21 cellular contexts compared by ENCODE assay signal in genomic region chr17:71402007-71402406, GRCh38.
"Had no signal": no experiment of that assay in that cellular context is flagged by ENCODE, and none has a peak within 500 bp of the region (broad histone marks: within the 10 kb centered on the region; RNA-seq: fewer than 3 reads in every experiment).

No MANE protein-coding gene starts in this region.

- H3K4me3 ChIP-seq: cardiac muscle cell had no signal

- H3K27me3 Mint-ChIP-seq: activated B cell treated with CpG ODN at 0.5 μM for 24 hours; activated CD4-positive, alpha-beta memory T cell treated with anti-CD3 and anti-CD28 coated beads for 36 hours; activated CD4-positive, alpha-beta T cell treated with anti-CD3 and anti-CD28 coated beads, Interleukin-2, amount 10 ng/mL, durations not matched to agents 7 days and 5 days; T-helper 17 cell had no signal

- ATAC-seq: activated T-cell treated with anti-CD3 and anti-CD28 coated beads, Interleukin-2, amount 50 U/mL, for 4 hours; T-helper 17 cell had no signal

- H3K27me3 ChIP-seq: cardiac muscle cell had no signal

- H3K9me3 Mint-ChIP-seq: activated T-cell treated with anti-CD3 and anti-CD28 coated beads, Interleukin-2, amount 50 U/mL, for 4 hours; brain had no signal

- DNase-seq: activated B cell treated with CpG ODN at 0.5 μM for 24 hours; activated CD4-positive, alpha-beta memory T cell treated with anti-CD3 and anti-CD28 coated beads for 36 hours; activated CD4-positive, alpha-beta T cell treated with anti-CD3 and anti-CD28 coated beads, Interleukin-2, amount 10 ng/mL, durations not matched to agents 7 days and 5 days; activated CD8-positive, alpha-beta memory T cell treated with anti-CD3 and anti-CD28 coated beads for 24 hours; activated gamma-delta T cell; activated naive CD4-positive, alpha-beta T cell treated with anti-CD3 and anti-CD28 coated beads for 36 hours; activated T-cell treated with anti-CD3 and anti-CD28 coated beads, Interleukin-2, amount 50 U/mL, for 4 hours; amygdala; NCI-H1048; NCI-H187 treated with DMSO at 0.1 percent for 48 hours; NCI-H2081 treated with DMSO at 0.1 percent for 48 hours; NCI-H446; NCI-H524; SIG-M5; T-helper 17 cell; T-helper 9 cell had no signal

- FAIRE-seq: astrocyte, TTC549 had no signal

- H3K27ac Mint-ChIP-seq: activated B cell treated with CpG ODN at 0.5 μM for 24 hours; activated CD4-positive, alpha-beta memory T cell treated with anti-CD3 and anti-CD28 coated beads for 36 hours; activated CD4-positive, alpha-beta T cell treated with anti-CD3 and anti-CD28 coated beads, Interleukin-2, amount 10 ng/mL, durations not matched to agents 7 days and 5 days; activated naive CD4-positive, alpha-beta T cell treated with anti-CD3 and anti-CD28 coated beads for 36 hours; activated naive CD8-positive, alpha-beta T cell; T-helper 17 cell had no signal

- H3K36me3 ChIP-seq: cardiac muscle cell had no signal

- H3K36me3 Mint-ChIP-seq: activated CD4-positive, alpha-beta memory T cell treated with anti-CD3 and anti-CD28 coated beads for 36 hours; activated naive CD8-positive, alpha-beta T cell; brain had no signal

- H3K4me3 Mint-ChIP-seq: activated B cell treated with CpG ODN at 0.5 μM for 24 hours; activated CD4-positive, alpha-beta memory T cell treated with anti-CD3 and anti-CD28 coated beads for 36 hours; activated CD4-positive, alpha-beta T cell treated with anti-CD3 and anti-CD28 coated beads, Interleukin-2, amount 10 ng/mL, durations not matched to agents 7 days and 5 days; activated naive CD4-positive, alpha-beta T cell treated with anti-CD3 and anti-CD28 coated beads for 36 hours; activated naive CD8-positive, alpha-beta T cell; activated T-cell treated with anti-CD3 and anti-CD28 coated beads, Interleukin-2, amount 50 U/mL, for 4 hours; brain; T-helper 17 cell had no signal

- H3K4me1 Mint-ChIP-seq: activated B cell treated with CpG ODN at 0.5 μM for 24 hours; activated CD4-positive, alpha-beta T cell treated with anti-CD3 and anti-CD28 coated beads, Interleukin-2, amount 10 ng/mL, durations not matched to agents 7 days and 5 days; T-helper 17 cell had no signal

- H3K27ac ChIP-seq: cardiac muscle cell had no signal
